ENCODE assay signal across 7 cellular contexts in the genomic region with DNA sequence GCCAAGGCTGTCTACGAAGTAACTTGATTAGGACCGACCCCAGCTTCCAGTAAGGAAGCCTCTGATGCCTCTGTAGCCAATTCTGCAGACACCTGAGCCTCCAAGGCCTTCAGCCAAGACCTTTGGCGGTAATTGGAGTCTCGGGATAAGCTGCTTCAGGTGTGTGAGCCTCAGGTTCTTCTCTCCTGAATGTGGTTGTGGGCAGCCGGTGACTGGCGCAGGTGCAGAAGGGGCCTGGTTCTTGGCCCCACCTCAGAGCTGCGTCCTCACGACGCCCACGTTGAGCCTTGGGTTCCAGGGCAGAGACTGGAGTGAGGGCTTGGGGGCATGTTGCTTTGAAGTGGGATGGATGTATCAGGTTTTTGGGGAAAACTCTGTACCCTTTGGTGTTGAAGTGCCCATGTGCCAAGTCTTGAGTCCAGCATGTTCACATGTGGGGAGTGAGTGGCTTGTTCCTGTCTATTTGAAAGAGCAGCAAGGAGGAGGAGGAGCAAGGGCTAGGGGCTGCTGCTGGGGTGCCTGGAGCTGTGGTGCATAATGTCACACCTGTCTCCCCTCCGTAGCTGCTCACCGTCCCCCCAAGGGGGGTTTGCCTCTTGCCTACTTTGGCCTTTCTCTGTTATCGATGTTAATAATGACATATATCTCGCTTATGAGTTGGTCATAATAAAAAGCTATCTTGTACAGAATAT. TPM values are rescaled to one million over a fixed set of nuclear protein-coding genes. Genes with fewer than 3 reads are reported as not detected.
DNase-seq lines count a peak whose midpoint lies in the region; ATAC-seq and TF ChIP-seq lines count a peak whose summit lies in the region.

No MANE protein-coding gene starts in this region.

- intact Hi-C loops in gastrocnemius medialis (cut with DNase I; ENCODE audit: low total_unique reads): loop anchor here (2.0 to 5.0 kb wide), 2 partner anchors 49 to 106 kb away; no protein-coding TSS in a partner anchor

- ATAC-seq in WTC11: no peak
- ATAC-seq in gastrocnemius medialis: peak in 1 of 2 donors; percentile 32

- H3K4me1 Mint-ChIP-seq in WTC11 (peaks cover 53% of the 10 kb centered on the region), glutamatergic neuron (ENCODE audit: low read depth, unreplicated experiment) (peaks cover 20% of the 10 kb centered on the region)

- peak overlapping the region; percentile 75 for H3K4me3 Mint-ChIP-seq in WTC11
- H3K4me3 Mint-ChIP-seq in glutamatergic neuron (ENCODE audit: unreplicated experiment): peak overlapping the region; percentile 84

- CTCF ChIA-PET in WTC11 (lab: Charles Lee): interaction anchor here (0.5 to 1.5 kb wide), 6 partner anchors 112 to 574 kb away, joined by 3 to 5 read pairs (median 3); no protein-coding TSS in a partner anchor

- no peak for TF ChIP-seq CTCF in WTC11 (IDR thresholded peaks at IDR 0.05)
- TF ChIP-seq CTCF in glutamatergic neuron (IDR thresholded peaks at IDR 0.05; ENCODE audit: partially characterized antibody, unreplicated experiment): no peak
- no peak for TF ChIP-seq CTCF in gastrocnemius medialis (IDR thresholded peaks at IDR 0.05 in 4 of 5, conservative IDR thresholded peaks at IDR 0.05 in 1 of 5)

- no peak for DNase-seq in HAP-1 (ENCODE audit: low spot score in 2 of 2)
- DNase-seq in WTC11 (ENCODE audit: low spot score): no peak
- no peak for DNase-seq in glutamatergic neuron
- no peak for DNase-seq in gastrocnemius medialis
- no peak for DNase-seq in foreskin melanocyte
- DNase-seq in GM19240 (ENCODE audit: insufficient read length, low spot score): no peak
- DNase-seq in NCI-H2171 treated with DMSO at 0.1 percent for 48 hours (lab: John Stamatoyannopoulos, UW): no peak

- H3K27me3 ChIP-seq in HAP-1 (ENCODE audit: low read depth) (no peaks in the 10 kb centered on the region), gastrocnemius medialis (no peaks in the 10 kb centered on the region)

- H3K4me1 ChIP-seq in HAP-1 (peaks cover 19% of the 10 kb centered on the region), gastrocnemius medialis (peaks cover 32 to 37% of the 10 kb centered on the region in 2 donors)

- POLR2A ChIA-PET in WTC11 (lab: Charles Lee): no interaction called here

- H3K36me3 Mint-ChIP-seq in WTC11 (peaks cover 3% of the 10 kb centered on the region), glutamatergic neuron (ENCODE audit: unreplicated experiment) (peaks cover 4% of the 10 kb centered on the region)

- H3K9me3 ChIP-seq in HAP-1: no peaks in the 10 kb centered on the region
- H3K9me3 ChIP-seq in gastrocnemius medialis: no peaks in the 10 kb centered on the region

- H3K36me3 ChIP-seq in HAP-1 (replicated peaks) (peaks cover 12% of the 10 kb centered on the region), gastrocnemius medialis (no peaks in the 10 kb centered on the region)

- H3K9me3 Mint-ChIP-seq in WTC11 (no peaks in the 10 kb centered on the region), glutamatergic neuron (ENCODE audit: unreplicated experiment) (peaks cover 6% of the 10 kb centered on the region)

- H3K27ac Mint-ChIP-seq in WTC11 (no peak overlapping the region), glutamatergic neuron (ENCODE audit: unreplicated experiment) (no peak overlapping the region)

- H3K27ac ChIP-seq in gastrocnemius medialis: peak overlapping the region; percentile 71 to 94 (median 90)

- peaks cover 19% of the 10 kb centered on the region for H3K27me3 Mint-ChIP-seq in WTC11 (ENCODE audit: low read depth)
- peaks cover 10% of the 10 kb centered on the region for H3K27me3 Mint-ChIP-seq in glutamatergic neuron (ENCODE audit: unreplicated experiment)

- TF ChIP-seq POLR2A in gastrocnemius medialis (IDR thresholded peaks at IDR 0.05): no peak

- peak overlapping the region; percentile 54 for H3K4me3 ChIP-seq in HAP-1
- H3K4me3 ChIP-seq in gastrocnemius medialis: peak overlapping the region; percentile 72 to 91 (median 88)

- in situ Hi-C loops in HAP-1 (cut with MboI; ENCODE audit: low sequenced_read_pairs) (no loop called here), gastrocnemius medialis (cut with MboI; ENCODE audit: low sequenced_read_pairs in 4 of 4) (no loop called here)

TF ChIP-seq in WTC11, 78 proteins besides CTCF, POLR2A, EP300 and RAD21 (continues in another document):
- TF ChIP-seq, protein P1, sequence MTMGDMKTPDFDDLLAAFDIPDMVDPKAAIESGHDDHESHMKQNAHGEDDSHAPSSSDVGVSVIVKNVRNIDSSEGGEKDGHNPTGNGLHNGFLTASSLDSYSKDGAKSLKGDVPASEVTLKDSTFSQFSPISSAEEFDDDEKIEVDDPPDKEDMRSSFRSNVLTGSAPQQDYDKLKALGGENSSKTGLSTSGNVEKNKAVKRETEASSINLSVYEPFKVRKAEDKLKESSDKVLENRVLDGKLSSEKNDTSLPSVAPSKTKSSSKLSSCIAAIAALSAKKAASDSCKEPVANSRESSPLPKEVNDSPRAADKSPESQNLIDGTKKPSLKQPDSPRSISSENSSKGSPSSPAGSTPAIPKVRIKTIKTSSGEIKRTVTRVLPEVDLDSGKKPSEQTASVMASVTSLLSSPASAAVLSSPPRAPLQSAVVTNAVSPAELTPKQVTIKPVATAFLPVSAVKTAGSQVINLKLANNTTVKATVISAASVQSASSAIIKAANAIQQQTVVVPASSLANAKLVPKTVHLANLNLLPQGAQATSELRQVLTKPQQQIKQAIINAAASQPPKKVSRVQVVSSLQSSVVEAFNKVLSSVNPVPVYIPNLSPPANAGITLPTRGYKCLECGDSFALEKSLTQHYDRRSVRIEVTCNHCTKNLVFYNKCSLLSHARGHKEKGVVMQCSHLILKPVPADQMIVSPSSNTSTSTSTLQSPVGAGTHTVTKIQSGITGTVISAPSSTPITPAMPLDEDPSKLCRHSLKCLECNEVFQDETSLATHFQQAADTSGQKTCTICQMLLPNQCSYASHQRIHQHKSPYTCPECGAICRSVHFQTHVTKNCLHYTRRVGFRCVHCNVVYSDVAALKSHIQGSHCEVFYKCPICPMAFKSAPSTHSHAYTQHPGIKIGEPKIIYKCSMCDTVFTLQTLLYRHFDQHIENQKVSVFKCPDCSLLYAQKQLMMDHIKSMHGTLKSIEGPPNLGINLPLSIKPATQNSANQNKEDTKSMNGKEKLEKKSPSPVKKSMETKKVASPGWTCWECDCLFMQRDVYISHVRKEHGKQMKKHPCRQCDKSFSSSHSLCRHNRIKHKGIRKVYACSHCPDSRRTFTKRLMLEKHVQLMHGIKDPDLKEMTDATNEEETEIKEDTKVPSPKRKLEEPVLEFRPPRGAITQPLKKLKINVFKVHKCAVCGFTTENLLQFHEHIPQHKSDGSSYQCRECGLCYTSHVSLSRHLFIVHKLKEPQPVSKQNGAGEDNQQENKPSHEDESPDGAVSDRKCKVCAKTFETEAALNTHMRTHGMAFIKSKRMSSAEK (CRISPR knock-in tag; IDR thresholded peaks at IDR 0.05; ENCODE audit: borderline replicate concordance): no peak
- TF ChIP-seq, protein P2, sequence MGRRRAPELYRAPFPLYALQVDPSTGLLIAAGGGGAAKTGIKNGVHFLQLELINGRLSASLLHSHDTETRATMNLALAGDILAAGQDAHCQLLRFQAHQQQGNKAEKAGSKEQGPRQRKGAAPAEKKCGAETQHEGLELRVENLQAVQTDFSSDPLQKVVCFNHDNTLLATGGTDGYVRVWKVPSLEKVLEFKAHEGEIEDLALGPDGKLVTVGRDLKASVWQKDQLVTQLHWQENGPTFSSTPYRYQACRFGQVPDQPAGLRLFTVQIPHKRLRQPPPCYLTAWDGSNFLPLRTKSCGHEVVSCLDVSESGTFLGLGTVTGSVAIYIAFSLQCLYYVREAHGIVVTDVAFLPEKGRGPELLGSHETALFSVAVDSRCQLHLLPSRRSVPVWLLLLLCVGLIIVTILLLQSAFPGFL (CRISPR knock-in tag; IDR thresholded peaks at IDR 0.05; ENCODE audit: borderline replicate concordance): no peak
- TF ChIP-seq RELA (CRISPR knock-in tag; IDR thresholded peaks at IDR 0.05; ENCODE audit: borderline replicate concordance): no peak
- TF ChIP-seq, protein P3, sequence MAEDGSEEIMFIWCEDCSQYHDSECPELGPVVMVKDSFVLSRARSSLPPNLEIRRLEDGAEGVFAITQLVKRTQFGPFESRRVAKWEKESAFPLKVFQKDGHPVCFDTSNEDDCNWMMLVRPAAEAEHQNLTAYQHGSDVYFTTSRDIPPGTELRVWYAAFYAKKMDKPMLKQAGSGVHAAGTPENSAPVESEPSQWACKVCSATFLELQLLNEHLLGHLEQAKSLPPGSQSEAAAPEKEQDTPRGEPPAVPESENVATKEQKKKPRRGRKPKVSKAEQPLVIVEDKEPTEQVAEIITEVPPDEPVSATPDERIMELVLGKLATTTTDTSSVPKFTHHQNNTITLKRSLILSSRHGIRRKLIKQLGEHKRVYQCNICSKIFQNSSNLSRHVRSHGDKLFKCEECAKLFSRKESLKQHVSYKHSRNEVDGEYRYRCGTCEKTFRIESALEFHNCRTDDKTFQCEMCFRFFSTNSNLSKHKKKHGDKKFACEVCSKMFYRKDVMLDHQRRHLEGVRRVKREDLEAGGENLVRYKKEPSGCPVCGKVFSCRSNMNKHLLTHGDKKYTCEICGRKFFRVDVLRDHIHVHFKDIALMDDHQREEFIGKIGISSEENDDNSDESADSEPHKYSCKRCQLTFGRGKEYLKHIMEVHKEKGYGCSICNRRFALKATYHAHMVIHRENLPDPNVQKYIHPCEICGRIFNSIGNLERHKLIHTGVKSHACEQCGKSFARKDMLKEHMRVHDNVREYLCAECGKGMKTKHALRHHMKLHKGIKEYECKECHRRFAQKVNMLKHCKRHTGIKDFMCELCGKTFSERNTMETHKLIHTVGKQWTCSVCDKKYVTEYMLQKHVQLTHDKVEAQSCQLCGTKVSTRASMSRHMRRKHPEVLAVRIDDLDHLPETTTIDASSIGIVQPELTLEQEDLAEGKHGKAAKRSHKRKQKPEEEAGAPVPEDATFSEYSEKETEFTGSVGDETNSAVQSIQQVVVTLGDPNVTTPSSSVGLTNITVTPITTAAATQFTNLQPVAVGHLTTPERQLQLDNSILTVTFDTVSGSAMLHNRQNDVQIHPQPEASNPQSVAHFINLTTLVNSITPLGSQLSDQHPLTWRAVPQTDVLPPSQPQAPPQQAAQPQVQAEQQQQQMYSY (CRISPR knock-in tag; IDR thresholded peaks at IDR 0.05): no peak
- no peak for TF ChIP-seq ATF1 (CRISPR knock-in tag; IDR thresholded peaks at IDR 0.05)
- TF ChIP-seq, protein P4, sequence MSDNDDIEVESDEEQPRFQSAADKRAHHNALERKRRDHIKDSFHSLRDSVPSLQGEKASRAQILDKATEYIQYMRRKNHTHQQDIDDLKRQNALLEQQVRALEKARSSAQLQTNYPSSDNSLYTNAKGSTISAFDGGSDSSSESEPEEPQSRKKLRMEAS (CRISPR knock-in tag; IDR thresholded peaks at IDR 0.05): no peak
- no peak for TF ChIP-seq ZNF138 (CRISPR knock-in tag; conservative IDR thresholded peaks at IDR 0.05)

RNA-seq across cellular contexts. Expression of a gene that starts 1.4 kb away (rescaled TPM):
- 18.4 to 23.5 TPM (median 23.4 TPM) in 3 replicates for total RNA-seq in WTC11 (2021)
- total RNA-seq in glutamatergic neuron (ENCODE audit: unreplicated experiment): 22.2 TPM
- total RNA-seq in gastrocnemius medialis: 10 to 100 TPM; 24.8 to 41.4 (median 34.1) TPM
